ENCODE assay signal across 18 cellular contexts in genomic region chr4:146485968-146486367, GRCh38. TPM values are rescaled to one million over a fixed set of nuclear protein-coding genes. Genes with fewer than 3 reads are reported as not detected.
A peak's percentile ranks its signal among the peaks of the same experiment; 100 is the strongest.
DNase-seq lines count a peak whose midpoint lies in the region; ATAC-seq and TF ChIP-seq lines count a peak whose summit lies in the region.
"Had no signal": no experiment of that assay in that cellular context is flagged by ENCODE, and none has a peak within 500 bp of the region (broad histone marks: within the 10 kb centered on the region; RNA-seq: fewer than 3 reads in every experiment).

No MANE protein-coding gene starts in this region.

- POLR2A ChIA-PET in GM10248 (lab: Yijun Ruan, JAX), result no interaction called here

- H3K27me3 ChIP-seq in H7 (ENCODE audit: control insufficient read depth, insufficient read depth, low read length), result no peaks in the 10 kb centered on the region
- H3K27me3 ChIP-seq: heart left ventricle, stomach had no signal

- CTCF ChIA-PET in GM10248 (lab: Yijun Ruan, JAX), result interaction anchor here (2.0 kb wide), 1 partner anchor 11 kb away, joined by 8 read pairs; no protein-coding TSS in a partner anchor

- no peak for TF ChIP-seq CTCF in GM10248 (IDR thresholded peaks at IDR 0.05; ENCODE audit: control extremely low read depth, extremely low read depth, low read depth, missing control alignments)

- no peaks in the 10 kb centered on the region for H3K36me3 ChIP-seq in H7 (replicated peaks; ENCODE audit: control insufficient read depth, insufficient read depth, low read length)

- DNase-seq in GM10248 (ENCODE audit: extremely low spot score) (peak; percentile 15), AML-193 (lab: John Stamatoyannopoulos, UW) (no peak), NK-92 (lab: John Stamatoyannopoulos, UW; ENCODE audit: unreplicated experiment) (no peak), H7 (no peak), NCI-H2196 treated with DMSO at 0.1 percent for 48 hours (lab: John Stamatoyannopoulos, UW; ENCODE audit: unreplicated experiment) (no peak)
- DNase-seq: activated CD4-positive, alpha-beta T cell treated with anti-CD3 and anti-CD28 coated beads, Interleukin-2, amount 50 U/mL, for 1 hour; amygdala; erythroblast; GDM1; GM23248; heart left ventricle; midbrain; NCI-H1092; NCI-H2171 treated with DMSO at 0.1 percent for 48 hours; stomach had no signal

- no peak overlapping the region for H3K4me3 ChIP-seq in H7 (ENCODE audit: insufficient read depth, low read depth, low read length)
- H3K4me3 ChIP-seq: GM23248, heart left ventricle, stomach had no signal

- peak; percentile 51 for ATAC-seq in GM19035 (IDR thresholded peaks at IDR 0.05; ENCODE audit: unreplicated experiment)
- peak; percentile 65 for ATAC-seq in HG02759 (IDR thresholded peaks at IDR 0.05; ENCODE audit: unreplicated experiment)
- peak; percentile 55 for ATAC-seq in HG03460 (IDR thresholded peaks at IDR 0.05; ENCODE audit: unreplicated experiment)
- ATAC-seq: heart left ventricle had no signal

RNA-seq across cellular contexts. Expression of gene SLC10A7, which starts 35.8 kb away (rescaled TPM):
- total RNA-seq in H7 (2014; rRNA removed; shearing (Covaris generic)), result 3.8 and 6.1 TPM in 2 replicates
